Comparison of ENCODE assay signal across 8 cellular contexts in the genomic region with DNA sequence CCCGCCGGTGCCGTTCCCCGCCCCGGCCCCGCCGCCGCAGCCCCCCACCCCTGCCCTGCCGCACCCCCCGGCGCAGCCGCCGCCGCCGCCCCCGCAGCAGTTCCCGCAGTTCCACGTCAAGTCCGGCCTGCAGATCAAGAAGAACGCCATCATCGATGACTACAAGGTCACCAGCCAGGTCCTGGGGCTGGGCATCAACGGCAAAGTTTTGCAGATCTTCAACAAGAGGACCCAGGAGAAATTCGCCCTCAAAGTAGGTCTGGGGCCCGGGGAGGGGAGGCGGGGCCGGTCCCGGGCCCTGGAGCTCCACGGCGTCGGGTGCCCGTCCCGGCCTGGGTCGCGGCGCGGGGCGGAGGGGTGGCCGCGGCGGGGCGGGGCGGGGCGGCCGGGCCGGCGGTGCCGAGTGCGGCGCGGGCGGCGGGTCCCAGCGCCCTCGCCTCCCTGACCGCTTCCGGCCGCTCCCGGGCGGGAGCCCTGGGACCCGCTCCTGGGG. TPM values are rescaled to one million over a fixed set of nuclear protein-coding genes. Genes with fewer than 3 reads are reported as not detected.
DNase-seq lines count a peak whose midpoint lies in the region; ATAC-seq, FAIRE-seq and TF ChIP-seq lines count a peak whose summit lies in the region.

No MANE protein-coding gene starts in this region.

- peak overlapping the region; percentile 80 for H3K4me3 Mint-ChIP-seq in Calu3 (ENCODE audit: low read depth, unreplicated experiment)

- no peaks in the 10 kb centered on the region for H3K9me3 ChIP-seq in Panc1 (ENCODE audit: control insufficient read depth, insufficient read depth, low read depth, low read length)
- no peaks in the 10 kb centered on the region for H3K9me3 ChIP-seq in iPS-18a (ENCODE audit: control insufficient read depth, low read depth, low read length)

- intact Hi-C loops in Calu3 (cut with micrococcal nuclease; ENCODE audit: unreplicated experiment) (loop anchor here (5.0 kb wide), 1 partner anchor 37 kb away; no protein-coding TSS in a partner anchor), Panc1 (cut with micrococcal nuclease; ENCODE audit: unreplicated experiment) (no loop called here)

- H3K36me3 ChIP-seq in Panc1 (ENCODE audit: control insufficient read depth, insufficient read depth, low read length) (no peaks in the 10 kb centered on the region; the same call in 1 of the 2 replicates), iPS-18a (ENCODE audit: control insufficient read depth, low read depth, low read length) (no peaks in the 10 kb centered on the region)

- H3K27me3 ChIP-seq in Panc1 (ENCODE audit: control insufficient read depth, insufficient read depth, low read length) (peaks cover 13% of the 10 kb centered on the region), iPS-18a (ENCODE audit: control insufficient read depth, insufficient read depth, low read length) (peaks cover 50% of the 10 kb centered on the region)

- H3K4me1 Mint-ChIP-seq in Calu3 (ENCODE audit: low read depth, unreplicated experiment): peaks cover 39% of the 10 kb centered on the region

- no peak for TF ChIP-seq POLR2A in H54 (IDR thresholded peaks at IDR 0.05; ENCODE audit: low read depth, low read length)

- DNase-seq in Calu3 (peak; percentile 57), H54 (ENCODE audit: insufficient read length, low spot score) (peak; percentile 61), Panc1 (ENCODE audit: low read depth, low spot score) (no peak), astrocyte of the hippocampus (ENCODE audit: low read depth, low spot score) (peak; percentile 61), NCI-H446 (lab: John Stamatoyannopoulos, UW) (no peak), NCI-H2107 treated with DMSO at 0.1 percent for 48 hours (lab: John Stamatoyannopoulos, UW; ENCODE audit: unreplicated experiment) (no peak)
- DNase-seq in stimulated activated CD4-positive, alpha-beta T cell treated with anti-CD3 and anti-CD28 coated beads, Interleukin-12 subunit alpha, Interleukin-12 subunit beta, amount 100 ng/mL, for 4 hours: peak; percentile 29

- H3K27ac ChIP-seq in Panc1 (ENCODE audit: low read length): peak overlapping the region; percentile 86
- no peak overlapping the region for H3K27ac ChIP-seq in iPS-18a (ENCODE audit: low read length)

- TF ChIP-seq CTCF in Calu3 (IDR thresholded peaks at IDR 0.05; ENCODE audit: unreplicated experiment) (no peak), Panc1 (IDR thresholded peaks at IDR 0.05) (no peak)

- no peaks in the 10 kb centered on the region for H3K9me3 Mint-ChIP-seq in Calu3 (ENCODE audit: low read depth, unreplicated experiment)

- H3K9ac ChIP-seq in iPS-18a (ENCODE audit: low read length): peak overlapping the region; percentile 81

- H3K36me3 Mint-ChIP-seq in Calu3 (ENCODE audit: insufficient read depth, unreplicated experiment): peaks cover 26% of the 10 kb centered on the region

- peak; percentile 76 for ATAC-seq in Panc1

- no TSS peak for BruUV-seq in Calu3 (replicated peaks; lab: Mats Ljungman, UMichigan)
- no TSS peak for BruUV-seq in Panc1 (replicated peaks; lab: Mats Ljungman, UMichigan)

- POLR2A ChIA-PET in Panc1 (lab: Charles Lee): no interaction called here

- peaks cover 25% of the 10 kb centered on the region for H3K27me3 Mint-ChIP-seq in Calu3 (ENCODE audit: unreplicated experiment)

- in situ Hi-C loops in Panc1 (cut with HindIII; ENCODE audit: low pct_unique_long_range_greater_than_20kb, low sequenced_read_pairs): no loop called here

- H3K4me3 ChIP-seq in Panc1 (ENCODE audit: low read depth in 2 of 2, low read length in 2 of 2) (peak overlapping the region; percentile 84 to 87), iPS-18a (ENCODE audit: low read length) (peak overlapping the region; percentile 87)

- H3K27ac Mint-ChIP-seq in Calu3 (ENCODE audit: unreplicated experiment): peak overlapping the region; percentile 81

- H3K4me1 ChIP-seq in Panc1 (ENCODE audit: control insufficient read depth, insufficient read depth, low read length): peaks cover 31% of the 10 kb centered on the region
- H3K4me1 ChIP-seq in iPS-18a (ENCODE audit: control insufficient read depth, low read depth, low read length): peaks cover 40% of the 10 kb centered on the region

- CTCF ChIA-PET in Calu3 (lab: Charles Lee): interaction anchor here (1.4 kb wide), 1 partner anchor 13 kb away, joined by 3 read pairs; no protein-coding TSS in a partner anchor
- CTCF ChIA-PET in Panc1 (lab: Charles Lee): no interaction called here

- no peak for FAIRE-seq in H54 (lab: Jason Lieb, UNC)

RNA-seq across cellular contexts. Expression of gene MAPKAPK2, which starts 0.6 kb away (rescaled TPM):
- total RNA-seq in Calu3 (2022) (93.7 and 96.2 TPM in 2 replicates), Panc1 (2021; ENCODE audit: unreplicated experiment) (72.4 TPM)
- 52.2 TPM for polyA plus RNA-seq in Panc1 (2012; ENCODE audit: insufficient read length)

RNA-seq across cellular contexts. Expression of gene DYRK3, which starts 50.0 kb away (rescaled TPM):
- 7.6 and 8.0 TPM in 2 replicates for total RNA-seq in Calu3 (2022)
- total RNA-seq in Panc1 (2021; ENCODE audit: unreplicated experiment): 12.0 TPM
- polyA plus RNA-seq in Panc1 (2012; ENCODE audit: insufficient read length): 7.2 TPM

Comparison
In these comparisons a context has a peak if more than half of its experiments do, and no peak if none do; other contexts are left out.
1. DNase-seq: peak in Calu3 (single experiment), H54 (single experiment), astrocyte of the hippocampus (single experiment) and stimulated activated CD4-positive, alpha-beta T cell treated with anti-CD3 and anti-CD28 coated beads, Interleukin-12 subunit alpha, Interleukin-12 subunit beta, amount 100 ng/mL, for 4 hours (single experiment); none in Panc1 (single experiment), NCI-H446 (0 of 2) and NCI-H2107 treated with DMSO at 0.1 percent for 48 hours (single experiment).